In genomic region chr20:35454881-35455609, GRCh38 we compare ENCODE assay signal across 8 cellular contexts. TPM values are rescaled to one million over a fixed set of nuclear protein-coding genes. Genes with fewer than 3 reads are reported as not detected.
DNase-seq lines count a peak whose midpoint lies in the region; ATAC-seq and TF ChIP-seq lines count a peak whose summit lies in the region.

TSS of gene CEP250 (plus strand) at chr20:35455598. CDS start at chr20:35462368, 6,770 bp downstream.

- no peak for TF ChIP-seq RAD21 in Ishikawa (IDR thresholded peaks at IDR 0.05; ENCODE audit: low read depth)

- H3K4me3 ChIP-seq in epithelial cell of esophagus (ENCODE audit: low read length) (peak within 1 kb of the TSS; percentile 59), mononuclear cell (ENCODE audit: low read length) (peak within 1 kb of the TSS; percentile 94)

- peak; percentile 81 for ATAC-seq in GM21619 (IDR thresholded peaks at IDR 0.05; ENCODE audit: unreplicated experiment)

- no peaks in the 10 kb centered on the region for H3K27me3 ChIP-seq in mononuclear cell (ENCODE audit: insufficient read depth, low read length)

- no peaks in the 10 kb centered on the region for H3K9me3 ChIP-seq in mononuclear cell (ENCODE audit: low read depth, low read length)

- peak; percentile 93 for DNase-seq in DMS153 (lab: John Stamatoyannopoulos, UW)
- peak; percentile 98 for DNase-seq in OCI-M2 (lab: John Stamatoyannopoulos, UW; ENCODE audit: unreplicated experiment)
- peak; percentile 91 for DNase-seq in activated T-cell treated with anti-CD3 and anti-CD28 coated beads for 4 hours
- DNase-seq in epithelial cell of esophagus (ENCODE audit: low read depth) = peak; percentile 92
- DNase-seq in stimulated activated CD8-positive, alpha-beta memory T cell treated with anti-CD3 and anti-CD28 coated beads, Interleukin-2, amount 100 ng/mL, for 48 hours (ENCODE audit: low read depth in 2 of 2) = peak; percentile 91 to 96

- no peak for TF ChIP-seq EP300 in Ishikawa (IDR thresholded peaks at IDR 0.05; ENCODE audit: borderline replicate concordance)

- no peak for TF ChIP-seq CTCF in epithelial cell of esophagus (IDR thresholded peaks at IDR 0.05; ENCODE audit: insufficient read depth, low read depth, low read length, missing control alignments)

- H3K4me1 ChIP-seq in mononuclear cell (ENCODE audit: insufficient read depth, low read length) = peaks cover 17% of the 10 kb centered on the region

TF ChIP-seq in Ishikawa, 13 proteins besides CTCF, POLR2A, EP300 and RAD21:
- TF ChIP-seq EGR1 (IDR thresholded peaks at IDR 0.05) (peak; percentile 47; the same call in 1 of the 2 replicates), TAF1 (IDR thresholded peaks at IDR 0.05; ENCODE audit: low read depth) (peak; percentile 76), YY1 (IDR thresholded peaks at IDR 0.05; ENCODE audit: low read depth) (peak; percentile 95), TEAD4 (IDR thresholded peaks at IDR 0.05) (no peak), ZBTB7A (IDR thresholded peaks at IDR 0.05; ENCODE audit: low read depth) (peak; percentile 91; the same call in 1 of the 2 replicates), TCF12 (IDR thresholded peaks at IDR 0.05; ENCODE audit: low read depth) (peak; percentile 52; the same call in 1 of the 2 replicates), REST (IDR thresholded peaks at IDR 0.05; ENCODE audit: low read depth) (no peak), CEBPB (IDR thresholded peaks at IDR 0.05) (no peak), NFIC (IDR thresholded peaks at IDR 0.05) (no peak), MAX (IDR thresholded peaks at IDR 0.05) (peak; percentile 59), CREB1 (IDR thresholded peaks at IDR 0.05; ENCODE audit: low read depth) (no peak), USF1 (IDR thresholded peaks at IDR 0.05) (0 out of 2 replicates have a peak, but pooled peaks have one; percentile 4), FOXM1 (IDR thresholded peaks at IDR 0.05; ENCODE audit: borderline replicate concordance, low read depth) (no peak)
TF ChIP-seq in Ishikawa: peak in this region for 7.

RNA-seq across cellular contexts. Expression of gene CEP250, which starts in this region (rescaled TPM):
- 10.7 TPM for total RNA-seq in mononuclear cell

Comparison
In these comparisons a context has a peak if more than half of its experiments do, and no peak if none do; other contexts are left out.
1. Peak in every context shown above with its lines: DNase-seq, ATAC-seq and H3K4me3 ChIP-seq.